ENCODE assay signal across 15 cellular contexts in genomic region chr4:173424899-173425805, GRCh38. TPM values are rescaled to one million over a fixed set of nuclear protein-coding genes. Genes with fewer than 3 reads are reported as not detected.
DNase-seq lines count a peak whose midpoint lies in the region; ATAC-seq and TF ChIP-seq lines count a peak whose summit lies in the region.
"Had no signal": no experiment of that assay in that cellular context is flagged by ENCODE, and none has a peak within 500 bp of the region (broad histone marks: within the 10 kb centered on the region; RNA-seq: fewer than 3 reads in every experiment).

No MANE protein-coding gene starts in this region.

- ATAC-seq in SK-N-SH treated with all-trans-retinoic acid at 6 μM for 48 hours (peak; percentile 75), esophagus mucosa (no peak), GM19463 (IDR thresholded peaks at IDR 0.05; ENCODE audit: unreplicated experiment) (no peak)
- ATAC-seq: upper lobe of right lung had no signal

- DNase-seq in GM03348 (ENCODE audit: low spot score) (peak; percentile 67), fibroblast of the conjunctiva (ENCODE audit: low read depth) (peak; percentile 20), stomach (no peak), SW480 (ENCODE audit: low spot score) (no peak)
- DNase-seq: activated CD4-positive, alpha-beta T cell treated with anti-CD3 and anti-CD28 coated beads, Interleukin-2, amount 50 U/mL, for 48 hours; left ventricle myocardium inferior; MM.1S; NCI-H510A; upper lobe of right lung had no signal

- WGBS in stomach, 5 donors: 61 to 90% (median 80%) methylated on average over 2 of the region's 2 CpGs

- H3K36me3 ChIP-seq in stomach: no peaks in the 10 kb centered on the region
- H3K36me3 ChIP-seq: HAP-1, left ventricle myocardium inferior, upper lobe of right lung had no signal

- TF ChIP-seq CTCF in stomach (IDR thresholded peaks at IDR 0.05): no peak

- peaks cover 0 to 12% (median 8%) of the 10 kb centered on the region in 4 donors for H3K4me1 ChIP-seq in stomach
- H3K4me1 ChIP-seq: HAP-1, parathyroid adenoma had no signal

- no peak overlapping the region for H3K4me3 ChIP-seq in stomach
- H3K4me3 ChIP-seq: HAP-1, left ventricle myocardium inferior, upper lobe of right lung had no signal

- no peaks in the 10 kb centered on the region for H3K9me3 ChIP-seq in stomach
- H3K9me3 ChIP-seq: HAP-1, left ventricle myocardium inferior, upper lobe of right lung had no signal

- TF ChIP-seq POLR2A in stomach (IDR thresholded peaks at IDR 0.05): no peak

- intact Hi-C loops in stomach (cut with DNase I; ENCODE audit: low total_unique reads): no loop called here

- H3K27me3 ChIP-seq in stomach: no peaks in the 10 kb centered on the region
- H3K27me3 ChIP-seq: upper lobe of right lung had no signal

- peak overlapping the region in 3 of 5 donors; percentile 30 to 46 (median 42) for H3K27ac ChIP-seq in stomach
- H3K27ac ChIP-seq: epithelial cell of prostate, left ventricle myocardium inferior, parathyroid adenoma, upper lobe of right lung had no signal

- TF ChIP-seq EP300 in stomach (IDR thresholded peaks at IDR 0.05): no peak

TF ChIP-seq in SK-N-SH treated with all-trans-retinoic acid at 6 μM for 48 hours, 23 proteins besides CTCF, POLR2A, EP300 and RAD21:
- TF ChIP-seq ISL1 (CRISPR knock-in tag; IDR thresholded peaks at IDR 0.05) (no peak), GLIS3 (CRISPR knock-in tag; IDR thresholded peaks at IDR 0.05) (no peak), ZNF8 (CRISPR knock-in tag; IDR thresholded peaks at IDR 0.05) (no peak), BACH2 (CRISPR knock-in tag; IDR thresholded peaks at IDR 0.05; ENCODE audit: borderline replicate concordance) (no peak), SNAI2 (CRISPR knock-in tag; IDR thresholded peaks at IDR 0.05) (no peak)
- TF ChIP-seq, protein P1, sequence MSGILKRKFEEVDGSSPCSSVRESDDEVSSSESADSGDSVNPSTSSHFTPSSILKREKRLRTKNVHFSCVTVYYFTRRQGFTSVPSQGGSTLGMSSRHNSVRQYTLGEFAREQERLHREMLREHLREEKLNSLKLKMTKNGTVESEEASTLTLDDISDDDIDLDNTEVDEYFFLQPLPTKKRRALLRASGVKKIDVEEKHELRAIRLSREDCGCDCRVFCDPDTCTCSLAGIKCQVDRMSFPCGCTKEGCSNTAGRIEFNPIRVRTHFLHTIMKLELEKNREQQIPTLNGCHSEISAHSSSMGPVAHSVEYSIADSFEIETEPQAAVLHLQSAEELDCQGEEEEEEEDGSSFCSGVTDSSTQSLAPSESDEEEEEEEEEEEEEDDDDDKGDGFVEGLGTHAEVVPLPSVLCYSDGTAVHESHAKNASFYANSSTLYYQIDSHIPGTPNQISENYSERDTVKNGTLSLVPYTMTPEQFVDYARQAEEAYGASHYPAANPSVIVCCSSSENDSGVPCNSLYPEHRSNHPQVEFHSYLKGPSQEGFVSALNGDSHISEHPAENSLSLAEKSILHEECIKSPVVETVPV (CRISPR knock-in tag; IDR thresholded peaks at IDR 0.05): no peak

RNA-seq across cellular contexts. Expression of gene SCRG1, which starts 26.2 kb away (rescaled TPM):
- total RNA-seq in stomach (1 to 10 TPM in 2 of 5 donors, under 1 TPM in 3; 0.29 to 3.1 (median 0.92) TPM), esophagus mucosa (0.12 TPM)
- polyA plus RNA-seq in stomach: 1 to 10 TPM in 1 of 3 donors, under 1 TPM in 1, not detected in 1; 0.19 to 2.2 TPM
- total RNA-seq: upper lobe of right lung had no signal

RNA-seq across cellular contexts. Expression of gene SAP30, which starts 54.4 kb away (rescaled TPM):
- total RNA-seq in stomach: 10 to 100 TPM in 2 of 5 donors, 1 to 10 TPM in 3; 3.1 to 24.0 (median 6.4) TPM
- polyA plus RNA-seq in stomach: 10 to 100 TPM in 2 of 3 donors, 1 to 10 TPM in 1; 8.7 to 11.0 (median 10.0) TPM
- total RNA-seq in esophagus mucosa: 5.1 TPM

Comparison
In these comparisons a context has a peak if more than half of its experiments do, and no peak if none do; other contexts are left out.
1. DNase-seq: peak in GM03348 (single experiment) and fibroblast of the conjunctiva (single experiment); none in stomach (single experiment) and SW480 (single experiment).